23 cellular contexts compared by ENCODE assay signal in the genomic region with DNA sequence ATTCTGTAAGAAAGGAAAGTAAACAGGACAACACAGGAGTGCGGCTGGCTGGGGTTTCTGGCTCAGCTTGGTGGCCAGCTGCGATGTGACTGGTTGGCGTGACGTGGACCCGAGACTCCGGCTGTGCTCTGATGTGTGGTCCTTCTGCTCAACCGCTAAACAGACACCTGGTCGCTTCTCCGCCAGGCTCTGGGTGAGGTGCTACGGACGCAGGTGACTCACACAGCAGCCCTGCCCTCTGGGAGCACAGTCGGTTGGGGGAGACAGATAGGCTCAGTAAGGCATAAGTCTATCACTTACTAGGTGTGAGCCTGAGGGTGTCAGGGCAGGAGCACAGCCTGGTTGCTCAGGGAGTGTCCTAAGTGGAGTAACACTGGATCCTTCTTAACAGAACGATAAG.
"Had no signal": no experiment of that assay in that cellular context is flagged by ENCODE, and none has a peak within 500 bp of the region (broad histone marks: within the 10 kb centered on the region; RNA-seq: fewer than 3 reads in every experiment).

No MANE protein-coding gene starts in this region.

- H3K4me3 Mint-ChIP-seq: activated naive CD4-positive, alpha-beta T cell treated with anti-CD3 and anti-CD28 coated beads for 36 hours; activated naive CD8-positive, alpha-beta T cell treated with anti-CD3 and anti-CD28 coated beads, Interleukin-2, amount 50 U/mL, for 24 hours; naive thymus-derived CD4-positive, alpha-beta T cell; stimulated activated naive CD8-positive, alpha-beta T cell treated with anti-CD3 and anti-CD28 coated beads, Interleukin-15, amount 100 ng/mL, for 72 hours; T-cell; T-helper 2 cell treated with Interferon-gamma antibody and Interleukin-4, amounts not matched to agents 5 μg/mL and 100 μg/mL, for 36 hours had no signal

- H3K9me3 Mint-ChIP-seq: activated naive CD4-positive, alpha-beta T cell treated with anti-CD3 and anti-CD28 coated beads for 36 hours; activated naive CD8-positive, alpha-beta T cell treated with anti-CD3 and anti-CD28 coated beads, Interleukin-2, amount 50 U/mL, for 24 hours; naive thymus-derived CD4-positive, alpha-beta T cell; T-cell; T-helper 2 cell treated with Interferon-gamma antibody and Interleukin-4, amounts not matched to agents 5 μg/mL and 100 μg/mL, for 36 hours had no signal

- H3K4me1 ChIP-seq: lower lobe of right lung, pancreas, right lobe of liver, tibial artery had no signal

- H3K36me3 ChIP-seq: cardiac muscle cell, lower lobe of right lung, pancreas, right lobe of liver had no signal

- H3K27ac ChIP-seq: cardiac muscle cell, lower lobe of right lung, pancreas, right lobe of liver, skin epidermis, tibial artery, WERI-Rb-1 had no signal

- H3K9me3 ChIP-seq: lower lobe of right lung, pancreas, right lobe of liver had no signal

- H3K27ac Mint-ChIP-seq: activated naive CD4-positive, alpha-beta T cell treated with anti-CD3 and anti-CD28 coated beads for 36 hours; activated naive CD8-positive, alpha-beta T cell treated with anti-CD3 and anti-CD28 coated beads, Interleukin-2, amount 50 U/mL, for 24 hours; naive thymus-derived CD4-positive, alpha-beta T cell; stimulated activated naive CD8-positive, alpha-beta T cell treated with anti-CD3 and anti-CD28 coated beads, Interleukin-15, amount 100 ng/mL, for 72 hours; T-helper 2 cell treated with Interferon-gamma antibody and Interleukin-4, amounts not matched to agents 5 μg/mL and 100 μg/mL, for 36 hours had no signal

- H3K4me3 ChIP-seq: cardiac muscle cell, lower lobe of right lung, pancreas, right lobe of liver, skin epidermis, tibial artery had no signal

- H3K27me3 ChIP-seq: cardiac muscle cell, pancreas, right lobe of liver, tibial artery had no signal

- ATAC-seq: activated naive CD8-positive, alpha-beta T cell treated with anti-CD3 and anti-CD28 coated beads, Interleukin-2, amount 50 U/mL, for 24 hours; left lobe of liver; lower lobe of right lung; naive thymus-derived CD4-positive, alpha-beta T cell; pancreas; right lobe of liver; stimulated activated naive CD8-positive, alpha-beta T cell treated with anti-CD3 and anti-CD28 coated beads, Interleukin-15, amount 100 ng/mL, for 72 hours; T-cell had no signal

- H3K27me3 Mint-ChIP-seq: activated naive CD8-positive, alpha-beta T cell treated with anti-CD3 and anti-CD28 coated beads, Interleukin-2, amount 50 U/mL, for 24 hours; naive thymus-derived CD4-positive, alpha-beta T cell; stimulated activated naive CD8-positive, alpha-beta T cell treated with anti-CD3 and anti-CD28 coated beads, Interleukin-15, amount 100 ng/mL, for 72 hours; T-cell had no signal

- DNase-seq: activated CD4-positive, alpha-beta T cell treated with anti-CD3 and anti-CD28 coated beads for 1 hour; activated CD4-positive, alpha-beta T cell treated with anti-CD3 and anti-CD28 coated beads, Interleukin-2, amount 50 U/mL, for 1 hour; activated CD8-positive, alpha-beta memory T cell treated with anti-CD3 and anti-CD28 coated beads for 24 hours; activated CD8-positive, alpha-beta memory T cell treated with anti-CD3 and anti-CD28 coated beads, Interleukin-2, amount 50 U/mL, for 48 hours; activated effector memory CD4-positive, alpha-beta T cell treated with Interleukin-2 at 50 U/mL for 16 hours; activated naive CD4-positive, alpha-beta T cell treated with anti-CD3 and anti-CD28 coated beads for 36 hours; activated naive CD8-positive, alpha-beta T cell treated with anti-CD3 and anti-CD28 coated beads, Interleukin-2, amount 50 U/mL, for 24 hours; activated T-cell treated with anti-CD3 and anti-CD28 coated beads, Interleukin-2, amount 50 U/mL, for 48 hours; erythroblast; foreskin fibroblast; naive thymus-derived CD4-positive, alpha-beta T cell; right lobe of liver; stimulated activated CD4-positive, alpha-beta T cell treated with anti-CD3 and anti-CD28 coated beads, Interleukin-1b, Interleukin-23, amount 100 ng/mL, for 48 hours; stimulated activated naive CD8-positive, alpha-beta T cell treated with anti-CD3 and anti-CD28 coated beads, Interleukin-15, amount 100 ng/mL, for 72 hours; T-cell; tibial artery; WERI-Rb-1 had no signal
